Comparison of ENCODE assay signal across 9 cellular contexts in genomic region chr3:122021811-122022401, GRCh38. TPM values are rescaled to one million over a fixed set of nuclear protein-coding genes. Genes with fewer than 3 reads are reported as not detected.
DNase-seq lines count a peak whose midpoint lies in the region; ATAC-seq, FAIRE-seq and TF ChIP-seq lines count a peak whose summit lies in the region.
"Had no signal": no experiment of that assay in that cellular context is flagged by ENCODE, and none has a peak within 500 bp of the region (broad histone marks: within the 10 kb centered on the region; RNA-seq: fewer than 3 reads in every experiment).

TSS of gene ILDR1 (minus strand) at chr3:122022247. CDS start at chr3:122022077, 170 bp downstream.

- peak within 1 kb of the TSS; percentile 71 for H3K4me3 Mint-ChIP-seq in activated CD4-positive, alpha-beta T cell treated with anti-CD3 and anti-CD28 coated beads, Interleukin-2, amount 10 ng/mL, durations not matched to agents 24 days and 14 days

- FAIRE-seq in keratinocyte (lab: Jason Lieb, UNC) = no peak

- no peak within 1 kb of the TSS for H3K9ac ChIP-seq in keratinocyte (ENCODE audit: control insufficient read depth, extremely low read depth, insufficient read depth, low read length)

- no peaks in the 10 kb centered on the region for H4K20me1 ChIP-seq in keratinocyte (ENCODE audit: control insufficient read depth, extremely low read depth, insufficient read depth, low read length)

- intact Hi-C loops in activated CD4-positive, alpha-beta T cell treated with anti-CD3 and anti-CD28 coated beads, Interleukin-2, amount 10 ng/mL, durations not matched to agents 24 days and 14 days (cut with micrococcal nuclease) = no loop called here

- no peaks in the 10 kb centered on the region for H3K9me3 ChIP-seq in keratinocyte (ENCODE audit: control insufficient read depth, low read depth, low read length)

- H3K9me1 ChIP-seq in keratinocyte (ENCODE audit: control insufficient read depth, extremely low read depth, insufficient read depth, low read length) = no peaks in the 10 kb centered on the region

- H3K4me2 ChIP-seq in keratinocyte (ENCODE audit: control insufficient read depth, extremely low read depth, insufficient read depth, low read depth, low read length) = peak within 1 kb of the TSS; percentile 83

- peak within 1 kb of the TSS; percentile 38 to 63 (median 58) for H3K4me3 ChIP-seq in keratinocyte (ENCODE audit: control insufficient read depth in 2 of 3, extremely low read depth in 1 of 3, insufficient read depth in 2 of 3, low read depth in 1 of 3, low read length in 3 of 3)

- H3K4me1 Mint-ChIP-seq in activated CD4-positive, alpha-beta T cell treated with anti-CD3 and anti-CD28 coated beads, Interleukin-2, amount 10 ng/mL, durations not matched to agents 24 days and 14 days = peaks cover 11% of the 10 kb centered on the region

- peak; percentile 43 for ATAC-seq in HG03432 (IDR thresholded peaks at IDR 0.05; ENCODE audit: unreplicated experiment)
- ATAC-seq in HG03565 (IDR thresholded peaks at IDR 0.05; ENCODE audit: unreplicated experiment) = no peak
- no peak for ATAC-seq in GM18873 (IDR thresholded peaks at IDR 0.05; ENCODE audit: low FRiP score, unreplicated experiment)

- H3K36me3 ChIP-seq in keratinocyte (ENCODE audit: control insufficient read depth in 2 of 2, extremely low read depth in 1 of 2, insufficient read depth in 2 of 2, low read length in 2 of 2) = no peaks in the 10 kb centered on the region

- H3K27me3 Mint-ChIP-seq in activated CD4-positive, alpha-beta T cell treated with anti-CD3 and anti-CD28 coated beads, Interleukin-2, amount 10 ng/mL, durations not matched to agents 24 days and 14 days = peaks cover 37% of the 10 kb centered on the region

- dilution Hi-C loops in keratinocyte (cut with MboI; ENCODE audit: extremely low pct_ligation_motif_present, low sequenced_read_pairs) = no loop called here

- no peak for TF ChIP-seq CTCF in keratinocyte (optimal IDR thresholded peaks at IDR 0.05 in 1 of 3, IDR thresholded peaks at IDR 0.05 in 1 of 3, conservative IDR thresholded peaks at IDR 0.05 in 1 of 3; ENCODE audit: extremely low read depth in 1 of 3, insufficient read depth in 2 of 3, low read length in 3 of 3)

- peaks cover 5% of the 10 kb centered on the region for H3K4me1 ChIP-seq in keratinocyte (ENCODE audit: control insufficient read depth, extremely low read depth, insufficient read depth, low read length)

- H3K79me2 ChIP-seq in keratinocyte (ENCODE audit: control insufficient read depth, insufficient read depth, low read length) = no peaks in the 10 kb centered on the region

- H3K27ac ChIP-seq in keratinocyte (ENCODE audit: control insufficient read depth, insufficient read depth, low read length) = no peak within 1 kb of the TSS

- no peaks in the 10 kb centered on the region for H3K9me3 Mint-ChIP-seq in activated CD4-positive, alpha-beta T cell treated with anti-CD3 and anti-CD28 coated beads, Interleukin-2, amount 10 ng/mL, durations not matched to agents 24 days and 14 days

- H3K27me3 ChIP-seq in keratinocyte (ENCODE audit: control insufficient read depth, extremely low read depth, insufficient read depth, low read length) = no peaks in the 10 kb centered on the region

- no peaks in the 10 kb centered on the region for H3K36me3 Mint-ChIP-seq in activated CD4-positive, alpha-beta T cell treated with anti-CD3 and anti-CD28 coated beads, Interleukin-2, amount 10 ng/mL, durations not matched to agents 24 days and 14 days (ENCODE audit: low read depth)
- H3K36me3 Mint-ChIP-seq: CD4-positive, CD25-positive, alpha-beta regulatory T cell had no signal

- H2AFZ ChIP-seq in keratinocyte (ENCODE audit: control insufficient read depth, low read length) = peak within 1 kb of the TSS; percentile 75

- peak; percentile 74 for DNase-seq in activated CD4-positive, alpha-beta T cell treated with anti-CD3 and anti-CD28 coated beads, Interleukin-2, amount 10 ng/mL, durations not matched to agents 24 days and 14 days
- no peak for DNase-seq in activated CD4-positive, alpha-beta T cell treated with anti-CD3 and anti-CD28 coated beads, Interleukin-2, amount 50 U/mL, for 48 hours
- peak; percentile 72 for DNase-seq in SW480 (ENCODE audit: low spot score)
- no peak for DNase-seq in keratinocyte (ENCODE audit: low read depth, low spot score)
- DNase-seq in SIG-M5 treated with dmso at 0.1 percent for 504 hours (lab: John Stamatoyannopoulos, UW; ENCODE audit: unreplicated experiment) = no peak

- H3K27ac Mint-ChIP-seq in activated CD4-positive, alpha-beta T cell treated with anti-CD3 and anti-CD28 coated beads, Interleukin-2, amount 10 ng/mL, durations not matched to agents 24 days and 14 days = no peak within 1 kb of the TSS
- H3K27ac Mint-ChIP-seq: CD4-positive, CD25-positive, alpha-beta regulatory T cell had no signal

RNA-seq across cellular contexts. Expression of gene ILDR1, which starts in this region (rescaled TPM):
- total RNA-seq in activated CD4-positive, alpha-beta T cell treated with anti-CD3 and anti-CD28 coated beads, Interleukin-2, amount 10 ng/mL, durations not matched to agents 24 days and 14 days = 0.16 and 0.17 TPM in 2 replicates
- 0.06 to 0.28 TPM (median 0.09 TPM) in 3 replicates for polyA plus RNA-seq in keratinocyte
- polyA plus RNA-seq in keratinocyte (2011; ENCODE audit: low read depth) = 0.55 TPM
- 0.14 and 0.27 TPM in 2 replicates for polyA plus RNA-seq in keratinocyte (2011; cell fraction: cytosol; rRNA removed)
- polyA plus RNA-seq in keratinocyte (2011; cell fraction: nucleus; rRNA removed) = 0.28 and 0.32 TPM in 2 replicates
- 0.19 and 0.68 TPM in 2 replicates for polyA plus RNA-seq in keratinocyte (2012; ENCODE audit: low replicate concordance)
- polyA minus RNA-seq in keratinocyte = 0.10 to 0.33 TPM in 2 of 3 replicates, not detected in the other
- not detected for polyA minus RNA-seq in keratinocyte (2011; cell fraction: cytosol; rRNA and poly(A)+ RNA removed)
- 0.39 and 1.1 TPM in 2 replicates for polyA minus RNA-seq in keratinocyte (2011; cell fraction: nucleus; rRNA and poly(A)+ RNA removed)
- total RNA-seq: CD4-positive, CD25-positive, alpha-beta regulatory T cell had no signal

Comparison
In these comparisons a context has a peak if more than half of its experiments do, and no peak if none do; other contexts are left out.
1. Peak in DNase-seq in activated CD4-positive, alpha-beta T cell treated with anti-CD3 and anti-CD28 coated beads, Interleukin-2, amount 10 ng/mL, durations not matched to agents 24 days and 14 days; RNA of the gene not detected or under 1 TPM.